In the genomic region with DNA sequence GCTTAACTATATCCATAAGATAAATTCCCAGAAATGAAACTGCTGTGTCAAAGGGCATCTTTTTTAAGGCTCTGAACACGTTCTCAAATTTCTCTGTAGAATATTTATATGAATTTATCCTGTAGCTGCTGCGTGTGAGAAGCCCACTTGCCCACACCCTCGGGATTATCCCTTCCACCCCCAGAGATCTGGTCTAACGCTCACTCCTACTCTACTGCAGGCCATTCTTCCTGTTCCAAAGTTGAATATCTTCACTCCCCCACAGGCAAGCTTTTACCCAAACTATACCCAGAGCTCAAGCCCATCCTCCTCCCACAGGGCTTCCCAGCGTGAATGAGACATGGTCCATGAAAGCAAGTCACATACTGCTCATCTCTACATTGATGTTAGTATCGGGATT, we compare ENCODE assay signal across 23 cellular contexts.
"Had no signal": no experiment of that assay in that cellular context is flagged by ENCODE, and none has a peak within 500 bp of the region (broad histone marks: within the 10 kb centered on the region; RNA-seq: fewer than 3 reads in every experiment).

No MANE protein-coding gene starts in this region.

- H3K4me3 Mint-ChIP-seq: naive thymus-derived CD4-positive, alpha-beta T cell; naive thymus-derived CD8-positive, alpha-beta T cell; natural killer cell; natural killer cell treated with Interleukin-12 subunit alpha and Interleukin-12 subunit beta and Interleukin-15 and Interleukin-18, amount 100 ng/mL, for 72 hours; nephron; nephron progenitor cell; neural crest cell; neural progenitor cell had no signal

- H3K4me3 ChIP-seq: neural progenitor cell, ovary, pancreas, prostate gland, psoas muscle, right atrium auricular region, right lobe of liver, sigmoid colon, skin epidermis, smooth muscle cell, spleen had no signal

- H3K27ac Mint-ChIP-seq: naive thymus-derived CD8-positive, alpha-beta T cell; natural killer cell; natural killer cell treated with Interleukin-12 subunit alpha and Interleukin-12 subunit beta and Interleukin-15 and Interleukin-18, amount 100 ng/mL, for 72 hours; nephron; nephron progenitor cell; neural progenitor cell; progenitor cell of endocrine pancreas had no signal

- H3K9me3 Mint-ChIP-seq: naive thymus-derived CD4-positive, alpha-beta T cell; naive thymus-derived CD8-positive, alpha-beta T cell; natural killer cell; natural killer cell treated with Interleukin-12 subunit alpha and Interleukin-12 subunit beta and Interleukin-15 and Interleukin-18, amount 100 ng/mL, for 72 hours; nephron; nephron progenitor cell; neural crest cell; neural progenitor cell had no signal

- H3K4me1 ChIP-seq: pancreas, parathyroid adenoma, prostate gland, psoas muscle had no signal

- H3K27me3 Mint-ChIP-seq: naive thymus-derived CD4-positive, alpha-beta T cell; naive thymus-derived CD8-positive, alpha-beta T cell; natural killer cell treated with Interleukin-12 subunit alpha and Interleukin-12 subunit beta and Interleukin-15 and Interleukin-18, amount 100 ng/mL, for 72 hours had no signal

- H3K4me1 Mint-ChIP-seq: nephron had no signal

- H3K27ac ChIP-seq: neural progenitor cell, neutrophil, ovary, pancreas, parathyroid adenoma, prostate gland, psoas muscle, right atrium auricular region, right lobe of liver, sigmoid colon, skin epidermis, spleen had no signal

- H3K36me3 Mint-ChIP-seq: natural killer cell; natural killer cell treated with Interleukin-12 subunit alpha and Interleukin-12 subunit beta and Interleukin-15 and Interleukin-18, amount 100 ng/mL, for 72 hours had no signal

- H3K36me3 ChIP-seq: neural progenitor cell, neutrophil, ovary, prostate gland, right atrium auricular region, right lobe of liver had no signal

- H3K9me3 ChIP-seq: neutrophil, ovary, pancreas, prostate gland, psoas muscle, right atrium auricular region, right lobe of liver, sigmoid colon, spleen had no signal

- ATAC-seq: naive thymus-derived CD4-positive, alpha-beta T cell; naive thymus-derived CD8-positive, alpha-beta T cell; natural killer cell; pancreas; psoas muscle; right cardiac atrium; right lobe of liver; sciatic nerve had no signal
